ENCODE assay signal across 8 cellular contexts in genomic region chr5:65807494-65807893, GRCh38.
DNase-seq lines count a peak whose midpoint lies in the region; ATAC-seq, FAIRE-seq and TF ChIP-seq lines count a peak whose summit lies in the region.
"Not testable (repeated sequence)": the region's sequence is repeated elsewhere in the genome, so short reads cannot be mapped to it uniquely, and the experiment has no call there.

No MANE protein-coding gene starts in this region.

- H3K27me3 ChIP-seq in GM23248 (replicated peaks; ENCODE audit: insufficient read depth); OCI-LY3 (ENCODE audit: low read depth, low read length); K562 (ENCODE audit: control insufficient read depth in 2 of 2, insufficient read depth in 2 of 2, low read length in 2 of 2); bronchial epithelial cell (ENCODE audit: control insufficient read depth, insufficient read depth, low read length): not testable (repeated sequence)

- not testable (repeated sequence) for H3K4me1 Mint-ChIP-seq in glutamatergic neuron (ENCODE audit: low read depth, unreplicated experiment)
- peaks cover 16% of the 10 kb centered on the region for H3K4me1 Mint-ChIP-seq in osteocyte (ENCODE audit: unreplicated experiment)

- H3K36me3 Mint-ChIP-seq in glutamatergic neuron (ENCODE audit: unreplicated experiment) (peaks cover 22% of the 10 kb centered on the region), osteocyte (ENCODE audit: unreplicated experiment) (peaks cover 40% of the 10 kb centered on the region)

- not testable (repeated sequence) for H3K9ac ChIP-seq in GM23248; K562 (ENCODE audit: insufficient read depth in 1 of 2, low read depth in 2 of 2, low read length in 2 of 2)
- peak overlapping the region; percentile 73; the same call in 1 of the 2 replicates for H3K9ac ChIP-seq in OCI-LY3 (ENCODE audit: low read length)

- not testable (repeated sequence) for H3K79me2 ChIP-seq in GM23248 (ENCODE audit: insufficient read depth); OCI-LY3 (ENCODE audit: low read length); K562 (ENCODE audit: control insufficient read depth, insufficient read depth, low read length)

- POLR2A ChIA-PET in HEK293 (lab: Yijun Ruan, JAX); K562 (lab: Yijun Ruan, JAX): not testable (repeated sequence)

- H3K4me2 ChIP-seq in GM23248 (ENCODE audit: unreplicated experiment); K562 (ENCODE audit: insufficient read depth, low read length): not testable (repeated sequence)
- peak overlapping the region; percentile 84 for H3K4me2 ChIP-seq in OCI-LY3 (ENCODE audit: low read length)

- peak overlapping the region; percentile 92 for H3K27ac Mint-ChIP-seq in glutamatergic neuron (ENCODE audit: unreplicated experiment)
- peak overlapping the region; percentile 34 for H3K27ac Mint-ChIP-seq in osteocyte (ENCODE audit: unreplicated experiment)

- not testable (repeated sequence) for DNase-seq in GM23248; K562 (ENCODE audit: extremely low read depth in 1 of 4, low spot score in 3 of 4); glutamatergic neuron; osteocyte (ENCODE audit: extremely low spot score, unreplicated experiment)
- DNase-seq in M059J (ENCODE audit: low read depth): peak; percentile 44
- peak; percentile 15 for DNase-seq in bronchial epithelial cell (ENCODE audit: low read depth)

- TF ChIP-seq POLR2A in K562 (conservative IDR thresholded peaks at IDR 0.05): not testable (repeated sequence)

- BruUV-seq in K562 (replicated peaks; lab: Mats Ljungman, UMichigan): not testable (repeated sequence)

- H3K9me1 ChIP-seq in K562 (ENCODE audit: control insufficient read depth, insufficient read depth, low read length): not testable (repeated sequence)

- peak overlapping the region; percentile 41 for H3K27ac ChIP-seq in GM23248
- H3K27ac ChIP-seq in HEK293 (ENCODE audit: extremely low read depth, low read depth, low read length); K562 (ENCODE audit: extremely low read depth, low read depth, low read length): not testable (repeated sequence)
- peak overlapping the region; percentile 99 for H3K27ac ChIP-seq in OCI-LY3 (ENCODE audit: low read length)

- H3K9me2 ChIP-seq in GM23248 (ENCODE audit: insufficient read depth): not testable (repeated sequence)

- H4K20me1 ChIP-seq in GM23248 (ENCODE audit: insufficient read depth); OCI-LY3 (ENCODE audit: insufficient read depth, low read length); K562 (replicated peaks; ENCODE audit: control insufficient read depth, insufficient read depth, low read length): not testable (repeated sequence)

- intact Hi-C loops in K562 (cut with micrococcal nuclease): not testable (repeated sequence)

- TF ChIP-seq EP300 in K562 (IDR thresholded peaks at IDR 0.05; ENCODE audit: low read length): not testable (repeated sequence)

- FAIRE-seq in K562 (lab: Jason Lieb, UNC); bronchial epithelial cell (lab: Jason Lieb, UNC): not testable (repeated sequence)

- in situ Hi-C loops in GM23248 (cut with MboI); K562 (cut with MboI): not testable (repeated sequence)

- H3F3A ChIP-seq in GM23248 (ENCODE audit: insufficient read depth): peaks cover 37% of the 10 kb centered on the region

- not testable (repeated sequence) for TF ChIP-seq RAD21 in K562 (CRISPR knock-in tag; conservative IDR thresholded peaks at IDR 0.05 in 1 of 2, IDR thresholded peaks at IDR 0.05 in 1 of 2)

- CTCF ChIA-PET in HEK293 (lab: Yijun Ruan, JAX): interaction anchor here (0.9 kb wide), 1 partner anchor 8 kb away, joined by 4 read pairs; no protein-coding TSS in a partner anchor
- CTCF ChIA-PET in K562 (lab: Yijun Ruan, JAX; ENCODE audit: low intra/inter-chr PET ratio): not testable (repeated sequence)

- not testable (repeated sequence) for H3K4me3 Mint-ChIP-seq in glutamatergic neuron (ENCODE audit: unreplicated experiment); osteocyte (ENCODE audit: unreplicated experiment)

- WGBS in GM23248 (ENCODE audit: low coverage in 1 of 2, low lambda C conversion rate in 2 of 2, missing lambda C conversion rate in 2 of 2), 2 experiments: 87 to 95% methylated on average over 5 of the region's 5 CpGs
- 94% methylated on average over 4 of the region's 5 CpGs for WGBS in K562 (ENCODE audit: insufficient coverage, low coverage, missing lambda C conversion rate)

- H3K4me3 ChIP-seq in GM23248; HEK293 (ENCODE audit: low read depth, low read length); K562; bronchial epithelial cell (ENCODE audit: low read depth, low read length): not testable (repeated sequence)
- H3K4me3 ChIP-seq in OCI-LY3 (ENCODE audit: low read length): 0 out of 2 replicates have a peak overlapping the region, but pooled peaks have one; percentile 66

- TF ChIP-seq CTCF in HEK293 (tag by site-specific recombination; IDR thresholded peaks at IDR 0.05); OCI-LY3 (IDR thresholded peaks at IDR 0.05; ENCODE audit: low read depth, low read length); K562 (IDR thresholded peaks at IDR 0.05 in 2 of 3, conservative IDR thresholded peaks at IDR 0.05 in 1 of 3; ENCODE audit: insufficient read depth in 2 of 3, low read depth in 1 of 3, low read length in 3 of 3); bronchial epithelial cell (IDR thresholded peaks at IDR 0.05; ENCODE audit: insufficient read depth, low read length, severe bottlenecking); glutamatergic neuron (IDR thresholded peaks at IDR 0.05; ENCODE audit: partially characterized antibody, unreplicated experiment); osteocyte (IDR thresholded peaks at IDR 0.05): not testable (repeated sequence)

- not testable (repeated sequence) for ATAC-seq in K562

- not testable (repeated sequence) for H3K9me3 ChIP-seq in GM23248 (ENCODE audit: low read depth); HEK293 (ENCODE audit: control insufficient read depth, insufficient read depth, low read depth, low read length); OCI-LY3 (ENCODE audit: insufficient read depth, low read length); K562 (replicated peaks; ENCODE audit: control insufficient read depth, insufficient read depth, low read depth, low read length)

- not testable (repeated sequence) for H2AFZ ChIP-seq in GM23248; OCI-LY3 (ENCODE audit: low read depth, low read length); K562 (ENCODE audit: low read depth, low read length)

- not testable (repeated sequence) for H3K9me3 Mint-ChIP-seq in glutamatergic neuron (ENCODE audit: unreplicated experiment); osteocyte (ENCODE audit: unreplicated experiment)

- H3K4me1 ChIP-seq in GM23248 (ENCODE audit: insufficient read depth) (peaks cover 50% of the 10 kb centered on the region), HEK293 (ENCODE audit: control insufficient read depth, insufficient read depth, low read length) (peaks cover 15% of the 10 kb centered on the region), OCI-LY3 (ENCODE audit: low read length) (peaks cover 37% of the 10 kb centered on the region)
- H3K4me1 ChIP-seq in K562 (replicated peaks in 1 of 2; ENCODE audit: control insufficient read depth in 2 of 2, insufficient read depth in 2 of 2, low read length in 2 of 2): not testable (repeated sequence)

- H3K36me3 ChIP-seq in GM23248 (ENCODE audit: low read depth); HEK293 (ENCODE audit: control insufficient read depth in 2 of 2, insufficient read depth in 1 of 2, low read length in 2 of 2); bronchial epithelial cell (ENCODE audit: control insufficient read depth, insufficient read depth, low read length): not testable (repeated sequence)
- H3K36me3 ChIP-seq in OCI-LY3 (replicated peaks; ENCODE audit: low read depth, low read length) (peaks cover 23% of the 10 kb centered on the region), K562 (ENCODE audit: control insufficient read depth, insufficient read depth, low read length) (peaks cover 36% of the 10 kb centered on the region; the same call in 2 of the 3 replicates)

- H3K27me3 Mint-ChIP-seq in glutamatergic neuron (ENCODE audit: unreplicated experiment); osteocyte (ENCODE audit: unreplicated experiment): not testable (repeated sequence)

TF ChIP-seq in HEK293, 187 proteins besides CTCF, POLR2A, EP300 and RAD21:
- TF ChIP-seq ZNF335 (tag by site-specific recombination; conservative IDR thresholded peaks at IDR 0.05) (peak; percentile 33; the same call in 1 of the 2 replicates), EGR2 (tag by site-specific recombination; IDR thresholded peaks at IDR 0.05; ENCODE audit: low read depth) (peak; percentile 47; the same call in 1 of the 2 replicates), ZFHX2 (tag by site-specific recombination; conservative IDR thresholded peaks at IDR 0.05) (peak; percentile 62)

TF ChIP-seq in K562, 482 proteins besides CTCF, POLR2A, EP300 and RAD21:
- 0 out of 2 replicates have a peak, but pooled peaks have one; percentile 20 for TF ChIP-seq EGR1 (conservative IDR thresholded peaks at IDR 0.05)
